12 cellular contexts compared by ENCODE assay signal in the genomic region with DNA sequence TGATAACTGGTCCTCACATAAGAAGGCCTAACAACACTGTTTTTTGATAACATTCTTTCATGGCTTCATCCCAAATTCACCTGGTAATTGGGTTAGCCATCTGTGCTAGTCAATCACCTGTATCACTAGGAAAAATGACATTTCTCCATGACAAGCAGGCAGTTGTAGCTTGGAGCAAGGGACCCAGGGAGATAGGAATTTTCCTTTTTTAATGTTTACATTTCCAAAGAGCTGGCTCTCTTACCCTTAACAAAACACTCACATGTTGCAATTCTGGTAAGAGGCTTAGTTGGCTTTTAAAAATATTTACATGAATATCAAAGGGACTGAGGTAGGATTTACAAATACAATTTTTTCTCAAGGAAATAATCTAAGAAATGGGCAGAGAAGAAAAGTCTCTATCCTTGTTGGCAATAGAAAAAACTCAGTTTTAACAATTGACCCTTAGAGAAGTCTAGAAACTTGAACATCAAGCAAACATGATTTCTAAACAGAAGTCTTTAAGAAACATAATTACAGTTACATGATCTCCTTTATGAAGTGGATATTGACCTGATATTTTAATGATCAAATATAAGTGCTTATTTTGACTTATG. TPM values are rescaled to one million over a fixed set of nuclear protein-coding genes. Genes with fewer than 3 reads are reported as not detected.
DNase-seq lines count a peak whose midpoint lies in the region; ATAC-seq and TF ChIP-seq lines count a peak whose summit lies in the region.
"Had no signal": no experiment of that assay in that cellular context is flagged by ENCODE, and none has a peak within 500 bp of the region (broad histone marks: within the 10 kb centered on the region; RNA-seq: fewer than 3 reads in every experiment).

No MANE protein-coding gene starts in this region.

- H3K9ac ChIP-seq in rectal smooth muscle tissue (ENCODE audit: low read length), result no peak overlapping the region

- H3K79me2 ChIP-seq in ACC112 (ENCODE audit: control insufficient read depth, insufficient read depth, low read length, unreplicated experiment), result no peaks in the 10 kb centered on the region

- no peak for TF ChIP-seq CTCF in Peyer's patch (IDR thresholded peaks at IDR 0.05)
- no peak for TF ChIP-seq CTCF in fibroblast of the aortic adventitia (IDR thresholded peaks at IDR 0.05; ENCODE audit: insufficient read depth, low read length)

- intact Hi-C loops in activated CD4-positive, alpha-beta memory T cell treated with anti-CD3 and anti-CD28 coated beads for 36 hours (cut with micrococcal nuclease), result no loop called here

- H3K4me3 ChIP-seq in ACC112 (ENCODE audit: low read depth, low read length), result peak overlapping the region; percentile 44; the same call in 1 of the 2 replicates
- H3K4me3 ChIP-seq in Peyer's patch, result no peak overlapping the region
- no peak overlapping the region for H3K4me3 ChIP-seq in fibroblast of the aortic adventitia (ENCODE audit: low read depth, low read length)
- no peak overlapping the region for H3K4me3 ChIP-seq in rectal smooth muscle tissue (ENCODE audit: low read length)

- CTCF ChIA-PET in activated CD4-positive, alpha-beta memory T cell treated with anti-CD3 and anti-CD28 coated beads for 36 hours (lab: Charles Lee), result no interaction called here

- no peaks in the 10 kb centered on the region for H3K9me3 ChIP-seq in Peyer's patch

- POLR2A ChIA-PET in activated CD4-positive, alpha-beta memory T cell treated with anti-CD3 and anti-CD28 coated beads for 36 hours (lab: Charles Lee), result no interaction called here

- H3K4me3 Mint-ChIP-seq in activated CD4-positive, alpha-beta memory T cell treated with anti-CD3 and anti-CD28 coated beads for 36 hours, result no peak overlapping the region
- H3K4me3 Mint-ChIP-seq: activated naive CD8-positive, alpha-beta T cell treated with anti-CD3 and anti-CD28 coated beads, Interleukin-2, amount 10 ng/mL, durations not matched to agents 7 days and 5 days; natural killer cell treated with Interleukin-12 subunit alpha and Interleukin-12 subunit beta and Interleukin-15 and Interleukin-18, amount 100 ng/mL, for 72 hours had no signal

- no peaks in the 10 kb centered on the region for H3K9me3 Mint-ChIP-seq in activated CD4-positive, alpha-beta memory T cell treated with anti-CD3 and anti-CD28 coated beads for 36 hours
- H3K9me3 Mint-ChIP-seq: activated naive CD8-positive, alpha-beta T cell treated with anti-CD3 and anti-CD28 coated beads, Interleukin-2, amount 10 ng/mL, durations not matched to agents 7 days and 5 days; natural killer cell treated with Interleukin-12 subunit alpha and Interleukin-12 subunit beta and Interleukin-15 and Interleukin-18, amount 100 ng/mL, for 72 hours had no signal

- no peaks in the 10 kb centered on the region for H3K36me3 ChIP-seq in ACC112 (ENCODE audit: insufficient read depth, low read length)
- no peaks in the 10 kb centered on the region for H3K36me3 ChIP-seq in Peyer's patch
- no peaks in the 10 kb centered on the region for H3K36me3 ChIP-seq in rectal smooth muscle tissue (ENCODE audit: control insufficient read depth, insufficient read depth, low read length)

- H3K4me1 Mint-ChIP-seq in activated CD4-positive, alpha-beta memory T cell treated with anti-CD3 and anti-CD28 coated beads for 36 hours (ENCODE audit: low read depth), result no peaks in the 10 kb centered on the region
- H3K4me1 Mint-ChIP-seq: activated naive CD8-positive, alpha-beta T cell treated with anti-CD3 and anti-CD28 coated beads, Interleukin-2, amount 10 ng/mL, durations not matched to agents 7 days and 5 days had no signal

- no peak overlapping the region for H3K27ac Mint-ChIP-seq in activated CD4-positive, alpha-beta memory T cell treated with anti-CD3 and anti-CD28 coated beads for 36 hours
- H3K27ac Mint-ChIP-seq: activated naive CD8-positive, alpha-beta T cell treated with anti-CD3 and anti-CD28 coated beads, Interleukin-2, amount 10 ng/mL, durations not matched to agents 7 days and 5 days; natural killer cell treated with Interleukin-12 subunit alpha and Interleukin-12 subunit beta and Interleukin-15 and Interleukin-18, amount 100 ng/mL, for 72 hours had no signal

- peak overlapping the region; percentile 10 for H2AFZ ChIP-seq in ACC112 (ENCODE audit: low read length, unreplicated experiment)

- H3K36me3 Mint-ChIP-seq in activated CD4-positive, alpha-beta memory T cell treated with anti-CD3 and anti-CD28 coated beads for 36 hours, result no peaks in the 10 kb centered on the region
- H3K36me3 Mint-ChIP-seq: activated naive CD8-positive, alpha-beta T cell treated with anti-CD3 and anti-CD28 coated beads, Interleukin-2, amount 10 ng/mL, durations not matched to agents 7 days and 5 days; natural killer cell treated with Interleukin-12 subunit alpha and Interleukin-12 subunit beta and Interleukin-15 and Interleukin-18, amount 100 ng/mL, for 72 hours had no signal

- H3K27ac ChIP-seq in ACC112 (ENCODE audit: low read depth, low read length) (peak overlapping the region; percentile 99), Peyer's patch (peak overlapping the region in 3 of 4 donors; percentile 31 to 54 (median 43)), rectal smooth muscle tissue (ENCODE audit: low read depth, low read length) (peak overlapping the region; percentile 52)

- no peak for ATAC-seq in GM18498 (IDR thresholded peaks at IDR 0.05; ENCODE audit: unreplicated experiment)
- ATAC-seq: natural killer cell treated with Interleukin-12 subunit alpha and Interleukin-12 subunit beta and Interleukin-15 and Interleukin-18, amount 100 ng/mL, for 72 hours had no signal

- DNase-seq in Peyer's patch (no peak), fibroblast of the aortic adventitia (ENCODE audit: low read depth) (peak; percentile 71), COR-L47 (lab: John Stamatoyannopoulos, UW) (no peak), NOMO-1 treated with dmso at 0.1 percent for 144 hours (lab: John Stamatoyannopoulos, UW; ENCODE audit: unreplicated experiment) (no peak)
- DNase-seq in activated CD4-positive, alpha-beta memory T cell treated with anti-CD3 and anti-CD28 coated beads for 36 hours, result no peak
- DNase-seq: activated naive CD8-positive, alpha-beta T cell treated with anti-CD3 and anti-CD28 coated beads, Interleukin-2, amount 10 ng/mL, durations not matched to agents 7 days and 5 days had no signal

- H3K4me1 ChIP-seq in ACC112 (ENCODE audit: control insufficient read depth, insufficient read depth, low read length, unreplicated experiment) (peaks cover 54% of the 10 kb centered on the region), Peyer's patch (peaks cover 0 to 16% (median 0%) of the 10 kb centered on the region in 4 donors), rectal smooth muscle tissue (ENCODE audit: control insufficient read depth, insufficient read depth, low read length) (peaks cover 12% of the 10 kb centered on the region)

- TF ChIP-seq POLR2A in Peyer's patch (IDR thresholded peaks at IDR 0.05), result no peak

- no peaks in the 10 kb centered on the region for H3K27me3 ChIP-seq in ACC112 (ENCODE audit: insufficient read depth, low read length)
- no peaks in the 10 kb centered on the region for H3K27me3 ChIP-seq in Peyer's patch
- H3K27me3 ChIP-seq in rectal smooth muscle tissue (ENCODE audit: control insufficient read depth, insufficient read depth, low read length), result no peaks in the 10 kb centered on the region

- H3K27me3 Mint-ChIP-seq in activated CD4-positive, alpha-beta memory T cell treated with anti-CD3 and anti-CD28 coated beads for 36 hours, result no peaks in the 10 kb centered on the region
- H3K27me3 Mint-ChIP-seq: activated naive CD8-positive, alpha-beta T cell treated with anti-CD3 and anti-CD28 coated beads, Interleukin-2, amount 10 ng/mL, durations not matched to agents 7 days and 5 days had no signal

RNA-seq across cellular contexts. Expression of a gene that starts 16.1 kb away (rescaled TPM):
- total RNA-seq in Peyer's patch (10 to 100 TPM; 10.0 to 29.7 (median 13.8) TPM), fibroblast of the aortic adventitia (ENCODE audit: low replicate concordance) (116 and 355 TPM in 2 replicates)
- under 1 TPM; 0.12 to 0.22 TPM for total RNA-seq in activated CD4-positive, alpha-beta memory T cell treated with anti-CD3 and anti-CD28 coated beads for 36 hours

RNA-seq across cellular contexts. Expression of a gene that starts 56.5 kb away (rescaled TPM):
- total RNA-seq in Peyer's patch, result 10 to 100 TPM; 22.7 to 95.4 (median 45.2) TPM
- total RNA-seq in fibroblast of the aortic adventitia (ENCODE audit: low replicate concordance), result 48.2 and 376 TPM in 2 replicates
- total RNA-seq in activated CD4-positive, alpha-beta memory T cell treated with anti-CD3 and anti-CD28 coated beads for 36 hours, result under 1 TPM in 1 of 2 experiments, not detected in 1; 0.17 TPM
- total RNA-seq: activated CD8-positive, alpha-beta memory T cell treated with anti-CD3 and anti-CD28 coated beads for 36 hours; activated naive CD8-positive, alpha-beta T cell treated with anti-CD3 and anti-CD28 coated beads, Interleukin-2, amount 10 ng/mL, durations not matched to agents 7 days and 5 days; natural killer cell treated with Interleukin-12 subunit alpha and Interleukin-12 subunit beta and Interleukin-15 and Interleukin-18, amount 100 ng/mL, for 72 hours; T-helper 2 cell treated with Interferon-gamma antibody and Interleukin-4, amounts not matched to agents 100 ng/mL and 5 ng/mL, for 36 hours had no signal

Comparison
In these comparisons a context has a peak if more than half of its experiments do, and no peak if none do; other contexts are left out.
1. H3K27ac ChIP-seq: peak in every context shown above with its lines; median percentile 99 in ACC112; 52 in rectal smooth muscle tissue; 43 in Peyer's patch.
2. RNA of a gene that starts 56.5 kb away (total RNA-seq): 48.2 to 376 TPM in fibroblast of the aortic adventitia and 22.7 to 95.4 TPM in Peyer's patch; 0.17 TPM in activated CD4-positive, alpha-beta memory T cell treated with anti-CD3 and anti-CD28 coated beads for 36 hours; every median in the first group is over 10 times any median in the second.